8 cellular contexts compared by ENCODE assay signal in the genomic region with DNA sequence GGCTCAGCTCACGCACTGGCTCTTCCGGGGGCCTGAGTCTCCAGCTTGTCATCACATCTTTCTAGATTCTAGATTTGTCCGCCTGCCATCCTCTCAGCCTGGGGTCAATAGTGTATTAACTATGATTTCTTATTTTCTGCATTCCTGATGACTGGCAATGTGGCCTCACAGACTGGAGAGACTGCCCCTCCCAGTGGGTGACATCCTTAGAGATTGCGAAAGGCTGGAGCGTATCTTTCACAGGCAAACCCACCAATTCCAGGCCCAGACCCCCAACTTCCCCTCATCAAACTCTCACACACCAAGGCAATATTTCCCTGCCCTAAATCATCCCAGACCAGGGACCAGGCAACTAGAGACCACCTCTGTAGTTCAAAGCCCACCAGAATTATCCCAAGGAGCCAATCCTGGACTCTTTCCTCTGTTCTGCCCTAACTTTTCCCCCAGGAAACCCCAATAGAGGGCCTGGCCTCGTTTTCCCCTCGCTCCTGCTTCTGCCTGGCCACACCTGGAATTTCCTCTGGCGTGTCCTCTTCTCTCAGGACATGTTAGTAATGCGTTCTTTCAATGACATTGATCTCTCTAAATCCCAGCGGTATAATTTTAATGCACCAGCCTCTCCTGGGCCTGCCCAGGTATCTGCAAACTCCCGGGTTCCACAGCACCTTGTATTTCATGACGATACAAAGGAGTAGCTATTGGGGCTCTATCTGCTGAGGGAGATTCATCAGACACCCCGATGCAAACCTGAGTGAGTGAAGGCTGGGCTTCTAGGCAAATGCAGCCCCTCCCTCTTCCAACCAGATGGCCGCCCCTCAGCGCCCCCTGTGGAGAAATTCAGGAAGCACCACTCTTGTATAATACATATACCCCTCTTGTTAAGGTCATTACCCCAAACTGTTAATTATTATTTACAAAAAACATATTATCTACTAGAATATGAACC. TPM values are rescaled to one million over a fixed set of nuclear protein-coding genes. Genes with fewer than 3 reads are reported as not detected.
DNase-seq lines count a peak whose midpoint lies in the region; ATAC-seq and TF ChIP-seq lines count a peak whose summit lies in the region.

No MANE protein-coding gene starts in this region.

- no TSS peak for BruUV-seq in Panc1 (replicated peaks; lab: Mats Ljungman, UMichigan)

- intact Hi-C loops in Panc1 (cut with micrococcal nuclease; ENCODE audit: unreplicated experiment) (no loop called here), heart right ventricle (cut with DNase I) (no loop called here)

- POLR2A ChIA-PET in Panc1 (lab: Charles Lee), result interaction anchor here (0.6 kb wide), 1 partner anchor 55 kb away, joined by 4 read pairs; no protein-coding TSS in a partner anchor

- H3K9me3 ChIP-seq in Panc1 (ENCODE audit: control insufficient read depth, insufficient read depth, low read depth, low read length) (no peaks in the 10 kb centered on the region), heart right ventricle (peaks cover 0 to 6% (median 0%) of the 10 kb centered on the region in 11 donors)

- H3K4me3 ChIP-seq in GM12864 (ENCODE audit: low read depth, low read length) (no peak overlapping the region), Panc1 (ENCODE audit: low read depth in 2 of 2, low read length in 2 of 2) (no peak overlapping the region), heart right ventricle (no peak overlapping the region)

- 64% methylated on average over 15 of the region's 15 CpGs for WGBS in heart right ventricle, 2 donors

- in situ Hi-C loops in Panc1 (cut with HindIII; ENCODE audit: low pct_unique_long_range_greater_than_20kb, low sequenced_read_pairs), result no loop called here

- TF ChIP-seq CTCF in GM12864 (IDR thresholded peaks at IDR 0.05; ENCODE audit: low read depth, low read length, missing control alignments), result peak; percentile 47
- peak; percentile 75 for TF ChIP-seq CTCF in Panc1 (IDR thresholded peaks at IDR 0.05)
- peak in 7 of 9 donors; percentile 32 to 56 (median 43) for TF ChIP-seq CTCF in heart right ventricle (IDR thresholded peaks at IDR 0.05)

- H3K27ac ChIP-seq in Panc1 (ENCODE audit: low read length) (no peak overlapping the region), heart right ventricle (no peak overlapping the region)

- CTCF ChIA-PET in Panc1 (lab: Charles Lee), result interaction anchor here (0.7 kb wide), 1 partner anchor 166 kb away, joined by 3 read pairs; no protein-coding TSS in a partner anchor

- H3K27me3 ChIP-seq in Panc1 (ENCODE audit: control insufficient read depth, insufficient read depth, low read length), result peaks cover 10% of the 10 kb centered on the region
- peaks cover 0 to 46% (median 32%) of the 10 kb centered on the region in 7 donors for H3K27me3 ChIP-seq in heart right ventricle

- ATAC-seq in Panc1 (no peak), heart right ventricle (no peak), GM21390 (IDR thresholded peaks at IDR 0.05; ENCODE audit: unreplicated experiment) (no peak)

- H3K36me3 ChIP-seq in Panc1 (ENCODE audit: control insufficient read depth, insufficient read depth, low read length) (no peaks in the 10 kb centered on the region), heart right ventricle (no peaks in the 10 kb centered on the region)

- H3K4me1 ChIP-seq in Panc1 (ENCODE audit: control insufficient read depth, insufficient read depth, low read length) (no peaks in the 10 kb centered on the region), heart right ventricle (peaks cover 0 to 10% (median 4%) of the 10 kb centered on the region in 9 donors)

- DNase-seq in AML-193 (lab: John Stamatoyannopoulos, UW) (peak; percentile 3 to 8), GM12864 (ENCODE audit: low read depth) (no peak), Panc1 (ENCODE audit: low read depth, low spot score) (no peak), heart right ventricle (no peak), cortex of kidney (lab: John Stamatoyannopoulos, UW) (no peak), activated gamma-delta T cell (lab: John Stamatoyannopoulos, UW) (no peak)
- DNase-seq in stimulated activated naive CD4-positive, alpha-beta T cell treated with Interleukin-2 at 50 U/mL for 16 hours (lab: John Stamatoyannopoulos, UW), result no peak

RNA-seq across cellular contexts. Expression of a gene that starts 2.4 kb away (rescaled TPM):
- 0.39 TPM for total RNA-seq in Panc1 (2021; ENCODE audit: unreplicated experiment)
- 0.12 TPM for polyA plus RNA-seq in Panc1 (2012; ENCODE audit: insufficient read length)
- under 1 TPM in 7 of 10 donors, not detected in 3; 0.10 to 0.42 (median 0.23) TPM for total RNA-seq in heart right ventricle
- under 1 TPM in 1 of 2 donors, not detected in 1; 0.25 TPM for polyA plus RNA-seq in heart right ventricle

Comparison
In these comparisons a context has a peak if more than half of its experiments do, and no peak if none do; other contexts are left out.
1. DNase-seq: peak in AML-193 (2 of 2); none in GM12864 (single experiment), Panc1 (single experiment), heart right ventricle (0 of 2), cortex of kidney (single experiment), activated gamma-delta T cell (single experiment) and stimulated activated naive CD4-positive, alpha-beta T cell treated with Interleukin-2 at 50 U/mL for 16 hours (single experiment).
2. Peak in every context shown above with its lines, with median percentiles within 50 percentile points of each other: CTCF ChIP-seq.